ENCODE assay signal across 15 cellular contexts in the genomic region with DNA sequence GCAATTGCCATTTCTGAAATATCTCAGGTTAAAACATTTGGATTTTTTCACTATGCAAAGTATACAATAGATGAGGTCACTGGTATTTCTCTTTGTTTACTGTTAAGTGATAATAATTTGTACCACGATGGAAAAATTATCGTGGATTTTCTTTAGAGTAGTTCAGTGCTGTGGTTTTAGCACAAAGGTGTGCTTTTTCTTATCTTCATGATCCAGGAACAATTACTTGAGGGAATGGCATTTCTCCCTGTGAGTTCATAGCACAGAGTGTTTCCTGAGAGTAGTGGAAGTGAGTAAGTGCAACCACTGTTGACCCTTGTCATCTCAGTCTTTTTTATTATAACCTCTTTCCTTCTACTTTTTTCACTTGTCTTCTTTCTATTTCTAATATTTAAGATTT.
DNase-seq lines count a peak whose midpoint lies in the region; ATAC-seq and TF ChIP-seq lines count a peak whose summit lies in the region.
"Had no signal": no experiment of that assay in that cellular context is flagged by ENCODE, and none has a peak within 500 bp of the region (broad histone marks: within the 10 kb centered on the region; RNA-seq: fewer than 3 reads in every experiment).

No MANE protein-coding gene starts in this region.

- H2AFZ ChIP-seq in SK-N-SH (ENCODE audit: low read depth) = peak overlapping the region; percentile 8; the same call in 1 of the 2 replicates

- DNase-seq in SK-N-SH (no peak), coronary artery (ENCODE audit: low spot score) (no peak), medulla oblongata (ENCODE audit: extremely low spot score) (peak; percentile 16), thoracic aorta (ENCODE audit: low spot score) (no peak), COLO829 (ENCODE audit: low spot score) (no peak), GM10248 (ENCODE audit: extremely low spot score) (no peak), HEK293T (ENCODE audit: extremely low spot score) (no peak)
- DNase-seq: activated B cell treated with CpG ODN at 0.5 μM for 24 hours, activated T-cell treated with anti-CD3 and anti-CD28 coated beads for 4 hours, amygdala, COR-L47, HCEC 1CT, testis had no signal

- no peaks in the 10 kb centered on the region for H4K20me1 ChIP-seq in SK-N-SH (ENCODE audit: insufficient read depth)

- H3K9me3 ChIP-seq in SK-N-SH (no peaks in the 10 kb centered on the region), thoracic aorta (no peaks in the 10 kb centered on the region)
- H3K9me3 ChIP-seq: testis had no signal

- H3K27me3 ChIP-seq in SK-N-SH (ENCODE audit: insufficient read depth) (no peaks in the 10 kb centered on the region), thoracic aorta (replicated peaks; ENCODE audit: insufficient read depth) (no peaks in the 10 kb centered on the region)
- H3K27me3 ChIP-seq: testis had no signal

- no peak overlapping the region for H3K9ac ChIP-seq in SK-N-SH

- WGBS in SK-N-SH (ENCODE audit: low lambda C conversion rate) = 56% methylated on average over 2 of the region's 2 CpGs

- H3K27ac ChIP-seq in SK-N-SH (ENCODE audit: low read depth in 2 of 2, low read length in 1 of 2) = no peak overlapping the region
- H3K27ac ChIP-seq in coronary artery = peak overlapping the region in 1 of 2 donors; percentile 60
- H3K27ac ChIP-seq in thoracic aorta = peak overlapping the region in 1 of 2 donors; percentile 5

- H3K4me3 ChIP-seq in SK-N-SH (ENCODE audit: low read depth in 2 of 2, low read length in 1 of 2) = no peak overlapping the region
- peak overlapping the region; percentile 19 for H3K4me3 ChIP-seq in coronary artery
- H3K4me3 ChIP-seq in thoracic aorta = peak overlapping the region; percentile 48
- H3K4me3 ChIP-seq: smooth muscle cell had no signal

- H3K79me2 ChIP-seq in SK-N-SH (ENCODE audit: insufficient read depth) = no peaks in the 10 kb centered on the region

- H3F3A ChIP-seq in SK-N-SH (replicated peaks; ENCODE audit: insufficient read depth) = no peaks in the 10 kb centered on the region

- CTCF ChIA-PET in SK-N-SH (lab: Yijun Ruan, JAX) = no interaction called here
- CTCF ChIA-PET in GM10248 (lab: Yijun Ruan, JAX) = no interaction called here
- CTCF ChIA-PET in HEK293T (lab: Yijun Ruan, JAX) = no interaction called here

- no peak for TF ChIP-seq RAD21 in SK-N-SH (IDR thresholded peaks at IDR 0.05; ENCODE audit: low read length)

- no peak overlapping the region for H3K4me2 ChIP-seq in SK-N-SH
- H3K4me2 ChIP-seq: smooth muscle cell had no signal

- no peak for TF ChIP-seq EP300 in SK-N-SH (IDR thresholded peaks at IDR 0.05; ENCODE audit: borderline replicate concordance in 1 of 2, low read depth in 1 of 2, low read length in 1 of 2)

- ATAC-seq in SK-N-SH treated with all-trans-retinoic acid at 6 μM for 48 hours = no peak
- ATAC-seq in thoracic aorta (ENCODE audit: insufficient number of reproducible peaks, low FRiP score, low read depth) = no peak

- TF ChIP-seq CTCF in SK-N-SH (IDR thresholded peaks at IDR 0.05) = no peak
- no peak for TF ChIP-seq CTCF in coronary artery (IDR thresholded peaks at IDR 0.05)
- no peak for TF ChIP-seq CTCF in thoracic aorta (IDR thresholded peaks at IDR 0.05)
- no peak for TF ChIP-seq CTCF in GM10248 (IDR thresholded peaks at IDR 0.05; ENCODE audit: control extremely low read depth, extremely low read depth, low read depth, missing control alignments)

- no peaks in the 10 kb centered on the region for H3K36me3 ChIP-seq in SK-N-SH (replicated peaks in 1 of 2; ENCODE audit: control insufficient read depth in 1 of 2, insufficient read depth in 2 of 2, low read length in 1 of 2)
- H3K36me3 ChIP-seq in thoracic aorta = no peaks in the 10 kb centered on the region

- H3K9me2 ChIP-seq in SK-N-SH = no peaks in the 10 kb centered on the region

- H3K4me1 ChIP-seq in SK-N-SH (ENCODE audit: control insufficient read depth in 1 of 2, insufficient read depth in 2 of 2, low read depth in 1 of 2, low read length in 1 of 2) (no peaks in the 10 kb centered on the region; a peak in 2 of 4 replicates), thoracic aorta (ENCODE audit: control insufficient read depth in 1 of 2, low read depth in 2 of 2) (peaks cover 0 to 8% of the 10 kb centered on the region in 2 donors)

- POLR2A ChIA-PET in SK-N-SH (lab: Yijun Ruan, JAX) (no interaction called here), GM10248 (lab: Yijun Ruan, JAX) (no interaction called here), HEK293T (lab: Yijun Ruan, JAX) (no interaction called here)

TF ChIP-seq in SK-N-SH, 30 proteins besides CTCF, POLR2A, EP300 and RAD21:
- TF ChIP-seq FOXM1 (IDR thresholded peaks at IDR 0.05; ENCODE audit: low read depth) = no peak
- TF ChIP-seq ELF1 (IDR thresholded peaks at IDR 0.05) = no peak
- no peak for TF ChIP-seq GABPA (IDR thresholded peaks at IDR 0.05; ENCODE audit: low read depth)
- TF ChIP-seq PBX3 (IDR thresholded peaks at IDR 0.05) = no peak
- no peak for TF ChIP-seq CHD2 (IDR thresholded peaks at IDR 0.05; ENCODE audit: low read length, partially characterized antibody)
- TF ChIP-seq POLR2AphosphoS5 (IDR thresholded peaks at IDR 0.05; ENCODE audit: low read depth, low read length) = no peak
- TF ChIP-seq TAF1 (IDR thresholded peaks at IDR 0.05; ENCODE audit: borderline replicate concordance, low read depth, low read length) = no peak
TF ChIP-seq in SK-N-SH: peak in this region for 0.

TF ChIP-seq in SK-N-SH treated with all-trans-retinoic acid at 6 μM for 48 hours, 23 proteins besides CTCF, POLR2A, EP300 and RAD21 (continues in another document):
- no peak for TF ChIP-seq TSHZ2 (CRISPR knock-in tag; IDR thresholded peaks at IDR 0.05)

TF ChIP-seq in HEK293T, 16 proteins besides CTCF, POLR2A, EP300 and RAD21:
- TF ChIP-seq TARDBP (IDR thresholded peaks at IDR 0.05) = no peak
- no peak for TF ChIP-seq NFRKB (IDR thresholded peaks at IDR 0.05)
- TF ChIP-seq FOXA1 (IDR thresholded peaks at IDR 0.05) = no peak
- no peak for TF ChIP-seq LEF1 (IDR thresholded peaks at IDR 0.05; ENCODE audit: borderline replicate concordance)
- TF ChIP-seq ZNF384 (IDR thresholded peaks at IDR 0.05) = no peak
- TF ChIP-seq, protein P1, sequence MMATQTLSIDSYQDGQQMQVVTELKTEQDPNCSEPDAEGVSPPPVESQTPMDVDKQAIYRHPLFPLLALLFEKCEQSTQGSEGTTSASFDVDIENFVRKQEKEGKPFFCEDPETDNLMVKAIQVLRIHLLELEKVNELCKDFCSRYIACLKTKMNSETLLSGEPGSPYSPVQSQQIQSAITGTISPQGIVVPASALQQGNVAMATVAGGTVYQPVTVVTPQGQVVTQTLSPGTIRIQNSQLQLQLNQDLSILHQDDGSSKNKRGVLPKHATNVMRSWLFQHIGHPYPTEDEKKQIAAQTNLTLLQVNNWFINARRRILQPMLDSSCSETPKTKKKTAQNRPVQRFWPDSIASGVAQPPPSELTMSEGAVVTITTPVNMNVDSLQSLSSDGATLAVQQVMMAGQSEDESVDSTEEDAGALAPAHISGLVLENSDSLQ (IDR thresholded peaks at IDR 0.05) = no peak
- no peak for TF ChIP-seq L3MBTL2 (conservative IDR thresholded peaks at IDR 0.05)
- TF ChIP-seq FOXM1 (IDR thresholded peaks at IDR 0.05; ENCODE audit: borderline replicate concordance) = no peak
- TF ChIP-seq ARNT (IDR thresholded peaks at IDR 0.05) = no peak
- no peak for TF ChIP-seq FOXK2 (IDR thresholded peaks at IDR 0.05)
- TF ChIP-seq SUZ12 (IDR thresholded peaks at IDR 0.05) = no peak
- no peak for TF ChIP-seq BHLHE40 (IDR thresholded peaks at IDR 0.05; ENCODE audit: borderline replicate concordance)

Comparison
In these comparisons a context has a peak if more than half of its experiments do, and no peak if none do; other contexts are left out.
1. H3K4me3 ChIP-seq: peak in coronary artery (single experiment) and thoracic aorta (single experiment); none in SK-N-SH (0 of 2).